In genomic region chr20:61955668-61956395, GRCh38 we compare ENCODE assay signal across 15 cellular contexts.
"Had no signal": no experiment of that assay in that cellular context is flagged by ENCODE, and none has a peak within 500 bp of the region (broad histone marks: within the 10 kb centered on the region; RNA-seq: fewer than 3 reads in every experiment).

No MANE protein-coding gene starts in this region.

- H3K4me3 Mint-ChIP-seq: naive thymus-derived CD4-positive, alpha-beta T cell had no signal

- H3K36me3 ChIP-seq: gastrocnemius medialis, heart right ventricle, neutrophil, ovary had no signal

- H3K27ac Mint-ChIP-seq: naive thymus-derived CD4-positive, alpha-beta T cell had no signal

- ATAC-seq: esophagus mucosa; gastrocnemius medialis; heart right ventricle; left lobe of liver; naive thymus-derived CD4-positive, alpha-beta T cell; right cardiac atrium had no signal

- H3K27me3 ChIP-seq: gastrocnemius medialis, ovary had no signal

- H3K4me3 ChIP-seq: gastrocnemius medialis, heart right ventricle, ovary, smooth muscle cell had no signal

- H3K9me3 Mint-ChIP-seq: naive thymus-derived CD4-positive, alpha-beta T cell had no signal

- H3K4me2 ChIP-seq: smooth muscle cell had no signal

- H3K4me1 ChIP-seq: gastrocnemius medialis, heart right ventricle had no signal

- H3K27ac ChIP-seq: gastrocnemius medialis, heart right ventricle, neutrophil had no signal

- DNase-seq: effector memory CD4-positive, alpha-beta T cell; gastrocnemius medialis; heart right ventricle; islet precursor cell; mammary epithelial cell; naive thymus-derived CD4-positive, alpha-beta T cell; right cardiac atrium; stimulated activated CD4-positive, alpha-beta T cell treated with anti-CD3 and anti-CD28 coated beads, Interleukin-2, amount 100 ng/mL, for 48 hours; stimulated activated naive CD4-positive, alpha-beta T cell treated with Interleukin-2 at 50 U/mL for 16 hours; trophoblast cell had no signal

- H3K9me3 ChIP-seq: gastrocnemius medialis, heart right ventricle, neutrophil, ovary had no signal
